In genomic region chr7:77714195-77714594, GRCh38 we compare ENCODE assay signal across 20 cellular contexts. TPM values are rescaled to one million over a fixed set of nuclear protein-coding genes. Genes with fewer than 3 reads are reported as not detected.
A peak's percentile ranks its signal among the peaks of the same experiment; 100 is the strongest.
DNase-seq lines count a peak whose midpoint lies in the region; ATAC-seq and TF ChIP-seq lines count a peak whose summit lies in the region.
"Had no signal": no experiment of that assay in that cellular context is flagged by ENCODE, and none has a peak within 500 bp of the region (broad histone marks: within the 10 kb centered on the region; RNA-seq: fewer than 3 reads in every experiment).

No MANE protein-coding gene starts in this region.

- H3K27ac Mint-ChIP-seq in natural killer cell = peak overlapping the region; percentile 56 to 58
- peak overlapping the region in 1 of 2 donors; percentile 23 for H3K27ac Mint-ChIP-seq in natural killer cell treated with Interleukin-12 subunit alpha and Interleukin-12 subunit beta and Interleukin-15 and Interleukin-18, amount 100 ng/mL, for 72 hours
- peak overlapping the region; percentile 59 to 83 for H3K27ac Mint-ChIP-seq in effector memory CD8-positive, alpha-beta T cell
- H3K27ac Mint-ChIP-seq: activated CD8-positive, alpha-beta memory T cell treated with anti-CD3 and anti-CD28 coated beads, Interleukin-2, amount 10 ng/mL, durations not matched to agents 7 days and 5 days had no signal

- H3K27ac ChIP-seq in ovary = no peak overlapping the region
- H3K27ac ChIP-seq: cardiac muscle cell, GM23248, lower lobe of right lung, Peyer's patch, prostate gland had no signal

- no peak overlapping the region for H3K4me3 Mint-ChIP-seq in natural killer cell
- no peak overlapping the region for H3K4me3 Mint-ChIP-seq in natural killer cell treated with Interleukin-12 subunit alpha and Interleukin-12 subunit beta and Interleukin-15 and Interleukin-18, amount 100 ng/mL, for 72 hours
- H3K4me3 Mint-ChIP-seq in effector memory CD8-positive, alpha-beta T cell = no peak overlapping the region
- H3K4me3 Mint-ChIP-seq: activated CD8-positive, alpha-beta memory T cell treated with anti-CD3 and anti-CD28 coated beads, Interleukin-2, amount 10 ng/mL, durations not matched to agents 7 days and 5 days had no signal

- no peaks in the 10 kb centered on the region for H3K9me3 Mint-ChIP-seq in natural killer cell
- no peaks in the 10 kb centered on the region for H3K9me3 Mint-ChIP-seq in natural killer cell treated with Interleukin-12 subunit alpha and Interleukin-12 subunit beta and Interleukin-15 and Interleukin-18, amount 100 ng/mL, for 72 hours
- H3K9me3 Mint-ChIP-seq in effector memory CD8-positive, alpha-beta T cell = no peaks in the 10 kb centered on the region

- no peak for TF ChIP-seq EP300 in ovary (IDR thresholded peaks at IDR 0.05)

- H3K36me3 ChIP-seq in ovary = no peaks in the 10 kb centered on the region
- H3K36me3 ChIP-seq: cardiac muscle cell, prostate gland had no signal

- no peaks in the 10 kb centered on the region for H3K9me3 ChIP-seq in ovary
- H3K9me3 ChIP-seq: lower lobe of right lung, Peyer's patch, prostate gland had no signal

- no peaks in the 10 kb centered on the region for H3K27me3 Mint-ChIP-seq in natural killer cell (ENCODE audit: low read depth in 2 of 2)
- H3K27me3 Mint-ChIP-seq in natural killer cell treated with Interleukin-12 subunit alpha and Interleukin-12 subunit beta and Interleukin-15 and Interleukin-18, amount 100 ng/mL, for 72 hours = no peaks in the 10 kb centered on the region
- no peaks in the 10 kb centered on the region for H3K27me3 Mint-ChIP-seq in effector memory CD8-positive, alpha-beta T cell
- H3K27me3 Mint-ChIP-seq: activated CD8-positive, alpha-beta memory T cell treated with anti-CD3 and anti-CD28 coated beads, Interleukin-2, amount 10 ng/mL, durations not matched to agents 7 days and 5 days; CD4-positive, alpha-beta memory T cell had no signal

- H3K27me3 ChIP-seq in ovary = no peaks in the 10 kb centered on the region
- H3K27me3 ChIP-seq: cardiac muscle cell, Peyer's patch had no signal

- no peak for DNase-seq in natural killer cell
- no peak for DNase-seq in natural killer cell treated with Interleukin-12 subunit alpha and Interleukin-12 subunit beta and Interleukin-15 and Interleukin-18, amount 100 ng/mL, for 72 hours (ENCODE audit: low spot score)
- peak; percentile 63 for DNase-seq in OCI-M1 (lab: John Stamatoyannopoulos, UW)
- no peak for DNase-seq in effector memory CD8-positive, alpha-beta T cell
- no peak for DNase-seq in ovary
- no peak for DNase-seq in stimulated activated CD4-positive, alpha-beta T cell treated with anti-CD3 and anti-CD28 coated beads, Interleukin-1b, Interleukin-23, amount 100 ng/mL, for 48 hours
- DNase-seq: activated CD4-positive, alpha-beta T cell treated with anti-CD3 and anti-CD28 coated beads for 48 hours; activated CD8-positive, alpha-beta memory T cell treated with anti-CD3 and anti-CD28 coated beads, Interleukin-2, amount 10 ng/mL, durations not matched to agents 7 days and 5 days; activated effector memory CD4-positive, alpha-beta T cell treated with Interleukin-2 at 50 U/mL for 16 hours; aorta; CD4-positive, alpha-beta memory T cell; GM23248; KBM-7; lower lobe of right lung; NCI-H187; NCI-H526; Peyer's patch had no signal

- no peaks in the 10 kb centered on the region for H3K36me3 Mint-ChIP-seq in natural killer cell
- H3K36me3 Mint-ChIP-seq in natural killer cell treated with Interleukin-12 subunit alpha and Interleukin-12 subunit beta and Interleukin-15 and Interleukin-18, amount 100 ng/mL, for 72 hours = no peaks in the 10 kb centered on the region
- peaks cover 22% of the 10 kb centered on the region for H3K36me3 Mint-ChIP-seq in effector memory CD8-positive, alpha-beta T cell (ENCODE audit: insufficient read depth)

- ATAC-seq in natural killer cell (no peak), HG02678 (IDR thresholded peaks at IDR 0.05; ENCODE audit: unreplicated experiment) (no peak)
- ATAC-seq in natural killer cell treated with Interleukin-12 subunit alpha and Interleukin-12 subunit beta and Interleukin-15 and Interleukin-18, amount 100 ng/mL, for 72 hours = no peak
- no peak for ATAC-seq in effector memory CD8-positive, alpha-beta T cell (replicated peaks)

- H3K4me1 ChIP-seq in ovary (ENCODE audit: insufficient read depth) = peaks cover 8% of the 10 kb centered on the region
- H3K4me1 ChIP-seq: prostate gland had no signal

- no peak overlapping the region for H3K4me3 ChIP-seq in ovary
- H3K4me3 ChIP-seq: cardiac muscle cell, GM23248, lower lobe of right lung, Peyer's patch, prostate gland had no signal

- intact Hi-C loops in natural killer cell (cut with micrococcal nuclease) = no loop called here
- intact Hi-C loops in ovary (cut with DNase I) = no loop called here

- H3K4me1 Mint-ChIP-seq in natural killer cell = peaks cover 55 to 65% of the 10 kb centered on the region in 2 donors
- peaks cover 35 to 50% of the 10 kb centered on the region in 2 donors for H3K4me1 Mint-ChIP-seq in natural killer cell treated with Interleukin-12 subunit alpha and Interleukin-12 subunit beta and Interleukin-15 and Interleukin-18, amount 100 ng/mL, for 72 hours (ENCODE audit: low read depth in 2 of 2)
- peaks cover 32 to 74% of the 10 kb centered on the region in 2 donors for H3K4me1 Mint-ChIP-seq in effector memory CD8-positive, alpha-beta T cell (ENCODE audit: low read depth in 2 of 2)

- TF ChIP-seq POLR2A in ovary (IDR thresholded peaks at IDR 0.05) = no peak

- WGBS in ovary, 3 donors = 86 to 98% (median 91%) methylated on average over 2 of the region's 2 CpGs

- TF ChIP-seq CTCF in natural killer cell (IDR thresholded peaks at IDR 0.05) = no peak
- TF ChIP-seq CTCF in ovary (IDR thresholded peaks at IDR 0.05) = no peak

RNA-seq across cellular contexts. Expression of gene RSBN1L, which starts 17.9 kb away (rescaled TPM):
- total RNA-seq in natural killer cell (10 to 100 TPM; 23.9 to 34.4 (median 33.4) TPM), ovary (10 to 100 TPM; 13.8 to 28.3 (median 26.2) TPM)
- 10 to 100 TPM; 19.0 to 21.2 TPM for total RNA-seq in natural killer cell treated with Interleukin-12 subunit alpha and Interleukin-12 subunit beta and Interleukin-15 and Interleukin-18, amount 100 ng/mL, for 72 hours
- polyA plus RNA-seq in ovary = 10 to 100 TPM; 12.4 to 19.1 TPM
